8 cellular contexts compared by ENCODE assay signal in the genomic region with DNA sequence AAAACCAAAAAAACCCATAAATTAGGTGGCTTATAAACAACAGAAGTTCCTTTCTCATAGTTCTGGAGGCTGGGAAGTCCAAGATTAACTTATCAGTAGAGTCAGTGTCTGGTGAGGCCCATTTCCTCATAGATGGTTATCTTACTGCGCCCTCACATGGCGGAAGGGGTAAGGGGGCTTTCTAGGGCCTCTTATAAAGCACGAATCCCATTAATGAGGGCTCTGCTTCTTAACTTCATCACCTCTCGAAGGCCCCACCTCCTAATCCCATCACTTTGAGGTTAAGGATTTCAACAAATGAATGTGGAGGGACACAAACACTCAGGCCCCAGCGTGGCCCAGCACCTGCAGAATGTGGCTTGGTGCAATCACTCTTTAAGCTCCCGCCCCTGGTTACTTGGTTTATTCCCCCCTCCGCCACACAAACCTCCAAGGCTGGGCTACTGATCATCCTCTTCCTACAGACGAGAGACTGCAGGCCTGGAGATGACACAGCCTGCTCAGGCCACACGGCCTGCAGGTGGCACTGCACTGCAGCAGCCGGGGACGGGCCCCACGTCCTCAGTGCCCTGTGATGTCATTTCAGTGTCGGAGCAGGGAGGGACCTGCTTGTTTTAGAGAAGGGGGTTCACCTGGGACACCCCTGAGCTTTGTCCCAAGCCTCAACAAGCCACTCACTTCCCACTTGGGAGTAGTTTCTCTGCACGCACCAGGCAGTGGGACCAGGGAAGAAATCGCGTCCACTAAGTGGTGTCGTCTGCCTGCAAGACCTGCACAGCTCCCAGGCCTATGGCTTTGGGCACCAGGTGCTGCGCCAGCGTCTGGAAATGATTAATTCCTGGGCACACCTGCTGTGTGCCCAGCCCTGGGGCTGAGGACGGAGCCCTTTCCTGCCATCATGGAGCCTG.
DNase-seq lines count a peak whose midpoint lies in the region; ATAC-seq and TF ChIP-seq lines count a peak whose summit lies in the region.
"Not testable (repeated sequence)": the region's sequence is repeated elsewhere in the genome, so short reads cannot be mapped to it uniquely, and the experiment has no call there.

No MANE protein-coding gene starts in this region.

- in situ Hi-C loops in astrocyte of the spinal cord (cut with HindIII; ENCODE audit: low sequenced_read_pairs) = not testable (repeated sequence)

- not testable (repeated sequence) for H3K9me3 Mint-ChIP-seq in activated B cell treated with CpG ODN at 0.5 μM for 24 hours

- not testable (repeated sequence) for H3K36me3 Mint-ChIP-seq in activated B cell treated with CpG ODN at 0.5 μM for 24 hours (ENCODE audit: low read depth)

- CTCF ChIA-PET in activated B cell treated with CpG ODN at 0.5 μM for 24 hours (lab: Charles Lee) = not testable (repeated sequence)

- DNase-seq in EL = peak; percentile 47
- DNase-seq in HL-60 (ENCODE audit: low read depth in 1 of 2, low spot score in 1 of 2) = peak; percentile 32 to 66
- peak; percentile 41 for DNase-seq in NCI-H748 (lab: John Stamatoyannopoulos, UW; ENCODE audit: unreplicated experiment)
- DNase-seq in activated B cell treated with CpG ODN at 0.5 μM for 24 hours = not testable (repeated sequence)
- peak; percentile 42 for DNase-seq in astrocyte of the spinal cord (ENCODE audit: low read depth, low spot score)
- peak; percentile 81 for DNase-seq in left ventricle myocardium superior
- DNase-seq in posterior cingulate gyrus = peak in 7 of 10 donors; percentile 38 to 93 (median 51)
- peak; percentile 62 to 65 for DNase-seq in thyroid gland

- WGBS in thyroid gland, 2 donors = 55 to 71% methylated on average over 6 to 15 of the region's 20 CpGs

- POLR2A ChIA-PET in activated B cell treated with CpG ODN at 0.5 μM for 24 hours (lab: Charles Lee) = not testable (repeated sequence)

- not testable (repeated sequence) for H3K27me3 ChIP-seq in HL-60 (ENCODE audit: insufficient read depth, poor library complexity, severe bottlenecking); thyroid gland

- not testable (repeated sequence) for H3K4me3 Mint-ChIP-seq in activated B cell treated with CpG ODN at 0.5 μM for 24 hours

- intact Hi-C loops in activated B cell treated with CpG ODN at 0.5 μM for 24 hours (cut with micrococcal nuclease); left ventricle myocardium superior (cut with micrococcal nuclease); posterior cingulate gyrus (cut with DNase I); thyroid gland (cut with DNase I): not testable (repeated sequence)

- H3K27ac Mint-ChIP-seq in activated B cell treated with CpG ODN at 0.5 μM for 24 hours = not testable (repeated sequence)

- H3K4me3 ChIP-seq in HL-60 (replicated peaks; ENCODE audit: insufficient read depth, low read length); astrocyte of the spinal cord (ENCODE audit: low read depth, low read length); thyroid gland (replicated peaks in 1 of 3): not testable (repeated sequence)

- not testable (repeated sequence) for H3K27me3 Mint-ChIP-seq in activated B cell treated with CpG ODN at 0.5 μM for 24 hours

- TF ChIP-seq CTCF in HL-60 (IDR thresholded peaks at IDR 0.05; ENCODE audit: insufficient read depth, low read length) (peak; percentile 5), astrocyte of the spinal cord (IDR thresholded peaks at IDR 0.05; ENCODE audit: low read depth, low read length) (peak; percentile 61), thyroid gland (IDR thresholded peaks at IDR 0.05) (peak in 5 of 6 experiments; percentile 25 to 59 (median 52))
- TF ChIP-seq CTCF in activated B cell treated with CpG ODN at 0.5 μM for 24 hours (IDR thresholded peaks at IDR 0.05) = not testable (repeated sequence)

- H3K27ac ChIP-seq in HL-60 (replicated peaks); thyroid gland: not testable (repeated sequence)

- H3K4me1 ChIP-seq in thyroid gland = not testable (repeated sequence)

- peak; percentile 100 for ATAC-seq in activated B cell treated with CpG ODN at 0.5 μM for 24 hours (ENCODE audit: low read depth)
- ATAC-seq in left ventricle myocardium superior = peak; percentile 91

- not testable (repeated sequence) for H3K9me3 ChIP-seq in thyroid gland

- not testable (repeated sequence) for H3K4me1 Mint-ChIP-seq in activated B cell treated with CpG ODN at 0.5 μM for 24 hours

- not testable (repeated sequence) for H3K36me3 ChIP-seq in thyroid gland

- not testable (repeated sequence) for TF ChIP-seq POLR2A in thyroid gland (IDR thresholded peaks at IDR 0.05)
